In genomic region chr3:52384009-52384761, GRCh38 we compare ENCODE assay signal across 25 cellular contexts.
"Had no signal": no experiment of that assay in that cellular context is flagged by ENCODE, and none has a peak within 500 bp of the region (broad histone marks: within the 10 kb centered on the region; RNA-seq: fewer than 3 reads in every experiment).

No MANE protein-coding gene starts in this region.

- DNase-seq: activated B cell treated with CpG ODN at 0.5 μM for 24 hours; activated CD4-positive, alpha-beta T cell treated with anti-CD3 and anti-CD28 coated beads, Interleukin-2, amount 50 U/mL, for 1 hour; activated CD8-positive, alpha-beta T cell treated with anti-CD3 and anti-CD28 coated beads for 36 hours; activated effector memory CD4-positive, alpha-beta T cell treated with Interleukin-2 at 50 U/mL for 16 hours; activated naive CD4-positive, alpha-beta T cell treated with Interleukin-2 at 50 U/mL for 16 hours; activated naive CD8-positive, alpha-beta T cell treated with anti-CD3 and anti-CD28 coated beads for 36 hours; activated T-cell treated with anti-CD3 and anti-CD28 coated beads, Interleukin-2, amount 50 U/mL, for 48 hours; adrenal gland; aorta; body of pancreas; effector CD8-positive, alpha-beta T cell; esophagus squamous epithelium; foreskin melanocyte; islet precursor cell; left ventricle myocardium inferior; mucosa of descending colon; stimulated activated CD4-positive, alpha-beta T cell treated with anti-CD3 and anti-CD28 coated beads, Interleukin-2, amount 100 ng/mL, for 48 hours; stimulated activated naive CD4-positive, alpha-beta T cell treated with Interleukin-2 at 50 U/mL for 16 hours; T-helper 17 cell; testis; trophoblast cell had no signal

- H3K9me3 Mint-ChIP-seq: activated B cell treated with CpG ODN at 0.5 μM for 24 hours; activated CD8-positive, alpha-beta T cell treated with anti-CD3 and anti-CD28 coated beads for 36 hours; activated naive CD8-positive, alpha-beta T cell treated with anti-CD3 and anti-CD28 coated beads for 36 hours; nephron had no signal

- ATAC-seq: body of pancreas, T-helper 17 cell had no signal

- H3K27me3 Mint-ChIP-seq: activated B cell treated with CpG ODN at 0.5 μM for 24 hours; activated CD8-positive, alpha-beta T cell treated with anti-CD3 and anti-CD28 coated beads for 36 hours; activated naive CD8-positive, alpha-beta T cell treated with anti-CD3 and anti-CD28 coated beads for 36 hours; T-helper 17 cell had no signal

- H3K4me1 ChIP-seq: adrenal gland, body of pancreas, esophagus squamous epithelium, left ventricle myocardium inferior had no signal

- H3K27me3 ChIP-seq: adrenal gland, body of pancreas, esophagus squamous epithelium, neutrophil, testis had no signal

- H3K9me3 ChIP-seq: adrenal gland, body of pancreas, esophagus squamous epithelium, left ventricle myocardium inferior, mucosa of descending colon, neutrophil, testis had no signal

- H3K4me3 Mint-ChIP-seq: activated B cell treated with CpG ODN at 0.5 μM for 24 hours; activated CD8-positive, alpha-beta T cell treated with anti-CD3 and anti-CD28 coated beads for 36 hours; activated naive CD8-positive, alpha-beta T cell treated with anti-CD3 and anti-CD28 coated beads for 36 hours; nephron; T-helper 17 cell had no signal

- H3K4me3 ChIP-seq: adrenal gland, body of pancreas, esophagus squamous epithelium, left ventricle myocardium inferior, lung, mucosa of descending colon, testis had no signal

- H3K36me3 ChIP-seq: adrenal gland had no signal

- H3K27ac ChIP-seq: adrenal gland, body of pancreas, epithelial cell of prostate, esophagus squamous epithelium, left ventricle myocardium inferior, neutrophil, testis had no signal

- H3K36me3 Mint-ChIP-seq: activated naive CD8-positive, alpha-beta T cell treated with anti-CD3 and anti-CD28 coated beads for 36 hours had no signal

- H3K4me1 Mint-ChIP-seq: activated B cell treated with CpG ODN at 0.5 μM for 24 hours; activated naive CD8-positive, alpha-beta T cell treated with anti-CD3 and anti-CD28 coated beads for 36 hours; nephron had no signal
